In the genomic region with DNA sequence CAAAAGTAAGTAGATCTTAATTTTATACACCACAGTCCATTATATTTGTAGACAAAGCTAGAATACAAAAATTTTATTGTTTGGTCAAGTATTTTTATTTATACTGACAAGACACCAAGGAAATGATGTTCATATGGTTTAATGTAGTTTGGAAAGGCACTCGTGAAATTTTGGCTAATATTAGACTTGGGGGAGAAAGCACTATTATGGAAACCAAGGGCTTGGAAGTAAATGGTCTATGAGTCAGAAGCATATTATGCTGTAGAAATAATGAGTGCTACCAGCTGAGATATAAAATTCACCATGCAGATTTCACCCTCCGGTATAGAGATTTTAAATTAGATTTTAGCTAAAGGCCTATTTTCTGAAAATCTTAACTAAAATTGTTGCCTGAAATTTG, we compare ENCODE assay signal across 22 cellular contexts.
"Had no signal": no experiment of that assay in that cellular context is flagged by ENCODE, and none has a peak within 500 bp of the region (broad histone marks: within the 10 kb centered on the region; RNA-seq: fewer than 3 reads in every experiment).

No MANE protein-coding gene starts in this region.

- H3K4me3 ChIP-seq: left ventricle myocardium inferior, spleen, thoracic aorta, upper lobe of left lung had no signal

- DNase-seq: activated CD4-positive, alpha-beta T cell treated with anti-CD3 and anti-CD28 coated beads, Interleukin-2, amount 10 ng/mL, durations not matched to agents 7 days and 5 days; activated CD4-positive, CD25-positive, alpha-beta regulatory T cell treated with anti-CD3 and anti-CD28 coated beads, Interleukin-2, amount 50 U/mL, for 72 hours; activated CD8-positive, alpha-beta T cell treated with anti-CD3 and anti-CD28 coated beads, Interleukin-2, amount 10 ng/mL, durations not matched to agents 7 days and 5 days; activated gamma-delta T cell; activated naive CD4-positive, alpha-beta T cell treated with anti-CD3 and anti-CD28 coated beads, Interleukin-2, amount 50 U/mL, for 16 hours; activated naive CD8-positive, alpha-beta T cell treated with anti-CD3 and anti-CD28 coated beads, Interleukin-2, amount 50 U/mL, for 24 hours; brain microvascular endothelial cell; caudate nucleus; dermis blood vessel endothelial cell; effector CD8-positive, alpha-beta T cell; erythroblast; hippocampal formation; left ventricle myocardium inferior; natural killer cell; spleen; stimulated activated CD4-positive, alpha-beta T cell treated with anti-CD3 and anti-CD28 coated beads, Interleukin-4, amount 100 ng/mL, for 1 hour; stimulated activated naive CD4-positive, alpha-beta T cell treated with Interleukin-2 at 50 U/mL for 16 hours; upper lobe of left lung; WERI-Rb-1 had no signal

- H3K27me3 ChIP-seq: brain microvascular endothelial cell, spleen, upper lobe of left lung had no signal

- ATAC-seq: activated CD8-positive, alpha-beta T cell treated with anti-CD3 and anti-CD28 coated beads, Interleukin-2, amount 10 ng/mL, durations not matched to agents 7 days and 5 days; activated naive CD8-positive, alpha-beta T cell treated with anti-CD3 and anti-CD28 coated beads, Interleukin-2, amount 50 U/mL, for 24 hours; natural killer cell had no signal

- H3K27ac ChIP-seq: brain microvascular endothelial cell, left ventricle myocardium inferior, spleen, thoracic aorta, upper lobe of left lung, WERI-Rb-1 had no signal

- H3K9me3 ChIP-seq: left ventricle myocardium inferior, spleen, thoracic aorta, upper lobe of left lung had no signal

- H3K36me3 ChIP-seq: brain microvascular endothelial cell, left ventricle myocardium inferior, spleen, thoracic aorta, upper lobe of left lung, WERI-Rb-1 had no signal

- FAIRE-seq: frontal cortex, TTC549 had no signal

- H3K4me1 ChIP-seq: left ventricle myocardium inferior, spleen, upper lobe of left lung had no signal
